ENCODE assay signal across 28 cellular contexts in genomic region chr12:68766646-68767045, GRCh38.
"Had no signal": no experiment of that assay in that cellular context is flagged by ENCODE, and none has a peak within 500 bp of the region (broad histone marks: within the 10 kb centered on the region; RNA-seq: fewer than 3 reads in every experiment).

No MANE protein-coding gene starts in this region.

- H3K9me3 ChIP-seq: body of pancreas, esophagus muscularis mucosa, gastrocnemius medialis, heart left ventricle had no signal

- H3K4me3 ChIP-seq: body of pancreas, esophagus muscularis mucosa, gastrocnemius medialis, heart left ventricle had no signal

- H3K4me1 ChIP-seq: body of pancreas, esophagus muscularis mucosa, foreskin keratinocyte, gastrocnemius medialis, heart left ventricle had no signal

- H3K27me3 ChIP-seq: body of pancreas, esophagus muscularis mucosa, foreskin keratinocyte, gastrocnemius medialis, heart left ventricle had no signal

- ATAC-seq: activated CD8-positive, alpha-beta T cell treated with anti-CD3 and anti-CD28 coated beads for 36 hours; activated T-cell treated with anti-CD3 and anti-CD28 coated beads, Interleukin-2, amount 50 U/mL, for 4 hours; activated T-helper 17 cell treated with anti-CD3 and anti-CD28 coated beads, Interleukin-2, amount 50 U/mL, for 72 hours; body of pancreas; effector memory CD8-positive, alpha-beta T cell; foreskin keratinocyte; gastrocnemius medialis; heart left ventricle; WTC11 had no signal

- H3K27ac ChIP-seq: body of pancreas, esophagus muscularis mucosa, foreskin keratinocyte, gastrocnemius medialis, heart left ventricle had no signal

- DNase-seq: activated CD4-positive, alpha-beta T cell treated with anti-CD3 and anti-CD28 coated beads for 1 hour; activated CD4-positive, alpha-beta T cell treated with anti-CD3 and anti-CD28 coated beads for 4 hours; activated CD4-positive, alpha-beta T cell treated with anti-CD3 and anti-CD28 coated beads, Interleukin-2, amount 10 ng/mL, durations not matched to agents 7 days and 5 days; activated CD4-positive, alpha-beta T cell treated with anti-CD3 and anti-CD28 coated beads, Interleukin-2, amount 50 U/mL, for 48 hours; activated CD8-positive, alpha-beta memory T cell treated with anti-CD3 and anti-CD28 coated beads for 24 hours; activated CD8-positive, alpha-beta T cell treated with anti-CD3 and anti-CD28 coated beads for 36 hours; activated effector memory CD4-positive, alpha-beta T cell treated with Interleukin-2 at 50 U/mL for 16 hours; activated gamma-delta T cell treated with Interleukin-2 at 50 U/mL for 16 hours; activated naive CD4-positive, alpha-beta T cell treated with anti-CD3 and anti-CD28 coated beads, Interleukin-2, amount 50 U/mL, for 16 hours; activated naive CD4-positive, alpha-beta T cell treated with Interleukin-2 at 50 U/mL for 16 hours; activated T-cell treated with anti-CD3 and anti-CD28 coated beads, Interleukin-2, amount 50 U/mL, for 4 hours; amniotic stem cell; anterior cingulate cortex; body of pancreas; caudate nucleus; cortex of kidney; dermis blood vessel endothelial cell; effector CD4-positive, alpha-beta T cell; effector memory CD8-positive, alpha-beta T cell; erythroblast; foreskin keratinocyte; gastrocnemius medialis; glutamatergic neuron; heart left ventricle; T-helper 2 cell had no signal
